ENCODE assay signal across 17 cellular contexts in genomic region chr2:46779447-46779941, GRCh38.
DNase-seq lines count a peak whose midpoint lies in the region; ATAC-seq, FAIRE-seq and TF ChIP-seq lines count a peak whose summit lies in the region.
"Had no signal": no experiment of that assay in that cellular context is flagged by ENCODE, and none has a peak within 500 bp of the region (broad histone marks: within the 10 kb centered on the region; RNA-seq: fewer than 3 reads in every experiment).

No MANE protein-coding gene starts in this region.

- no peaks in the 10 kb centered on the region for H4K20me1 ChIP-seq in astrocyte (ENCODE audit: insufficient read depth, low read length)

- no peak for FAIRE-seq in astrocyte (lab: Jason Lieb, UNC)
- FAIRE-seq: pancreas, RCC 7860 had no signal

- ATAC-seq in GM18517 (IDR thresholded peaks at IDR 0.05; ENCODE audit: unreplicated experiment), result no peak
- ATAC-seq: T-helper 17 cell had no signal

- H3K36me3 ChIP-seq in HEK293 (ENCODE audit: control insufficient read depth in 2 of 2, insufficient read depth in 1 of 2, low read length in 2 of 2) (no peaks in the 10 kb centered on the region), astrocyte (ENCODE audit: insufficient read depth, low read length) (no peaks in the 10 kb centered on the region)
- H3K36me3 ChIP-seq: pancreas had no signal

- H3K4me3 Mint-ChIP-seq in astrocyte (ENCODE audit: unreplicated experiment), result no peak overlapping the region
- H3K4me3 Mint-ChIP-seq: activated naive CD8-positive, alpha-beta T cell treated with anti-CD3 and anti-CD28 coated beads for 36 hours; mesothelial cell of epicardium; T-helper 17 cell had no signal

- no peak overlapping the region for H3K9ac ChIP-seq in astrocyte (ENCODE audit: low read length)

- no peak overlapping the region for H3K27ac Mint-ChIP-seq in astrocyte (ENCODE audit: unreplicated experiment)
- H3K27ac Mint-ChIP-seq: mesothelial cell of epicardium, T-helper 17 cell had no signal

- no peak overlapping the region for H2AFZ ChIP-seq in astrocyte (ENCODE audit: low read depth, low read length)

- no peaks in the 10 kb centered on the region for H3K27me3 ChIP-seq in astrocyte (ENCODE audit: insufficient read depth, low read length)
- H3K27me3 ChIP-seq: pancreas had no signal

- POLR2A ChIA-PET in HEK293 (lab: Yijun Ruan, JAX), result no interaction called here

- no peaks in the 10 kb centered on the region for H3K4me1 Mint-ChIP-seq in astrocyte (ENCODE audit: low read depth, unreplicated experiment)

- peaks cover 6% of the 10 kb centered on the region for H3K27me3 Mint-ChIP-seq in astrocyte (ENCODE audit: low read depth, unreplicated experiment)

- H3K4me3 ChIP-seq in HEK293 (ENCODE audit: low read depth, low read length), result no peak overlapping the region
- no peak overlapping the region for H3K4me3 ChIP-seq in astrocyte (ENCODE audit: insufficient read depth, low read depth, low read length)
- H3K4me3 ChIP-seq in fibroblast of the aortic adventitia (ENCODE audit: low read depth, low read length), result no peak overlapping the region
- H3K4me3 ChIP-seq: pancreas had no signal

- H3K27ac ChIP-seq in HEK293 (ENCODE audit: extremely low read depth, low read depth, low read length), result no peak overlapping the region
- no peak overlapping the region for H3K27ac ChIP-seq in astrocyte (ENCODE audit: low read depth, low read length)
- H3K27ac ChIP-seq: pancreas had no signal

- H3K79me2 ChIP-seq in astrocyte (ENCODE audit: insufficient read depth, low read length), result no peaks in the 10 kb centered on the region

- CTCF ChIA-PET in HEK293 (lab: Yijun Ruan, JAX), result no interaction called here

- H3K4me2 ChIP-seq in astrocyte (ENCODE audit: low read length), result peak overlapping the region; percentile 10

- H3K4me1 ChIP-seq in HEK293 (ENCODE audit: control insufficient read depth, insufficient read depth, low read length) (no peaks in the 10 kb centered on the region), astrocyte (ENCODE audit: insufficient read depth, low read length) (peaks cover 10% of the 10 kb centered on the region)
- H3K4me1 ChIP-seq: pancreas had no signal

- H3K9me3 Mint-ChIP-seq in astrocyte (ENCODE audit: unreplicated experiment), result peaks cover 3% of the 10 kb centered on the region
- H3K9me3 Mint-ChIP-seq: activated naive CD8-positive, alpha-beta T cell treated with anti-CD3 and anti-CD28 coated beads for 36 hours had no signal

- TF ChIP-seq CTCF in HEK293 (tag by site-specific recombination; IDR thresholded peaks at IDR 0.05), result no peak
- no peak for TF ChIP-seq CTCF in astrocyte (IDR thresholded peaks at IDR 0.05; ENCODE audit: insufficient read depth, low read depth, low read length)
- no peak for TF ChIP-seq CTCF in fibroblast of the aortic adventitia (IDR thresholded peaks at IDR 0.05; ENCODE audit: insufficient read depth, low read length)
- TF ChIP-seq CTCF in GM20000 (IDR thresholded peaks at IDR 0.05; ENCODE audit: extremely low read depth, missing control alignments), result no peak

- H3K36me3 Mint-ChIP-seq in astrocyte (ENCODE audit: low read depth, unreplicated experiment), result no peaks in the 10 kb centered on the region
- H3K36me3 Mint-ChIP-seq: activated naive CD8-positive, alpha-beta T cell treated with anti-CD3 and anti-CD28 coated beads for 36 hours; mesothelial cell of epicardium had no signal

- H3K9me3 ChIP-seq in HEK293 (ENCODE audit: control insufficient read depth, insufficient read depth, low read depth, low read length), result no peaks in the 10 kb centered on the region
- no peaks in the 10 kb centered on the region for H3K9me3 ChIP-seq in astrocyte (ENCODE audit: insufficient read depth, low read depth, low read length)
- H3K9me3 ChIP-seq: pancreas had no signal

- DNase-seq in astrocyte (ENCODE audit: low read depth) (peak; percentile 52), fibroblast of the aortic adventitia (ENCODE audit: low read depth) (peak; percentile 66), renal cortical epithelial cell (ENCODE audit: low read depth) (peak; percentile 52), GM20000 (ENCODE audit: low spot score) (no peak), anterior cingulate cortex (lab: John Stamatoyannopoulos, UW) (no peak), NCI-H82 (lab: John Stamatoyannopoulos, UW) (no peak)
- DNase-seq: activated CD4-positive, alpha-beta T cell treated with anti-CD3 and anti-CD28 coated beads for 4 hours; activated naive CD8-positive, alpha-beta T cell treated with anti-CD3 and anti-CD28 coated beads for 36 hours; DMS153; NCI-H187; NCI-H524; pancreas; T-helper 17 cell had no signal

TF ChIP-seq in HEK293, 187 proteins besides CTCF, POLR2A, EP300 and RAD21:
- TF ChIP-seq ZBTB17 (tag by site-specific recombination; IDR thresholded peaks at IDR 0.05) (peak; percentile 30; the same call in 1 of the 2 replicates), ZNF133 (tag by site-specific recombination; IDR thresholded peaks at IDR 0.05) (no peak)
TF ChIP-seq in HEK293: peak in this region for 1.

Comparison
In these comparisons a context has a peak if more than half of its experiments do, and no peak if none do; other contexts are left out.
1. DNase-seq: peak in astrocyte (single experiment), fibroblast of the aortic adventitia (single experiment) and renal cortical epithelial cell (single experiment); none in GM20000 (single experiment), anterior cingulate cortex (0 of 58) and NCI-H82 (single experiment).